Comparison of ENCODE assay signal across 27 cellular contexts in the genomic region with DNA sequence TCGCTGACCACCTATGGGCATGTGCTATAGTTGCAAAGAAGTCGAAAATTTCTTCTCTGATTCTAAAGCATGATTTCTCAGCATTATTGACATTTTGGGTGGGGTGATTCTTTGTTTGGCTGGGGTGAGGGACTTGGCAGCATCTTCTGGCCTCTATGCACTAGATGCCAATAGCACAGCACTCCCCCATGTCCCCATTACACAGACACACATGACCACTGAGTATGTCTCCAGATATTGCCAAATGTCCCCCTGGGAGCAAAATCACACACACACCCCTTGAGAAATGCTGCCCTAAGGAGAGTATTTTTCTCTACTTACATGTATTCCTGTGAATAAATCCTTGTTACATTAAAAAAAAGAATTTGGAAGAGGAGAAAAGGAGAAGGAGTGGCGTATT.
"Had no signal": no experiment of that assay in that cellular context is flagged by ENCODE, and none has a peak within 500 bp of the region (broad histone marks: within the 10 kb centered on the region; RNA-seq: fewer than 3 reads in every experiment).

No MANE protein-coding gene starts in this region.

- H3K4me1 ChIP-seq: lower lobe of right lung had no signal

- H3K4me3 Mint-ChIP-seq: immature natural killer cell, mesothelial cell of epicardium, naive B cell had no signal

- H3K4me3 ChIP-seq: coronary artery, dorsolateral prefrontal cortex, esophagus muscularis mucosa, gastrocnemius medialis, heart right ventricle, lower lobe of right lung, mucosa of descending colon had no signal

- ATAC-seq: gastrocnemius medialis, left colon, left lobe of liver, lower lobe of right lung, mucosa of descending colon had no signal

- H3K4me1 Mint-ChIP-seq: mesothelial cell of epicardium, naive B cell had no signal

- H3K27ac ChIP-seq: coronary artery, esophagus muscularis mucosa, gastrocnemius medialis, lower lobe of right lung had no signal

- H3K36me3 Mint-ChIP-seq: immature natural killer cell, mesothelial cell of epicardium, naive B cell had no signal

- FAIRE-seq: colon, endothelial cell of umbilical vein, kidney had no signal

- H3K27ac Mint-ChIP-seq: mesothelial cell of epicardium, naive B cell had no signal

- H3K27me3 ChIP-seq: dorsolateral prefrontal cortex, esophagus muscularis mucosa, gastrocnemius medialis, heart right ventricle had no signal

- H3K36me3 ChIP-seq: esophagus muscularis mucosa, gastrocnemius medialis, heart right ventricle, lower lobe of right lung had no signal

- H3K9me3 Mint-ChIP-seq: immature natural killer cell, mesothelial cell of epicardium had no signal

- H3K9me3 ChIP-seq: esophagus muscularis mucosa, gastrocnemius medialis, heart right ventricle, lower lobe of right lung, mucosa of descending colon had no signal

- DNase-seq: dermis blood vessel endothelial cell; dorsolateral prefrontal cortex; effector CD4-positive, alpha-beta T cell; effector memory CD4-positive, alpha-beta T cell; foreskin fibroblast; foreskin melanocyte; gastrocnemius medialis; glutamatergic neuron; head of caudate nucleus; heart right ventricle; hypothalamus; immature natural killer cell; islet precursor cell; kidney; kidney glomerular epithelial cell; left colon; left ventricle myocardium superior; lower lobe of right lung; mesenchymal stem cell; mucosa of descending colon; naive B cell had no signal
